In the genomic region with DNA sequence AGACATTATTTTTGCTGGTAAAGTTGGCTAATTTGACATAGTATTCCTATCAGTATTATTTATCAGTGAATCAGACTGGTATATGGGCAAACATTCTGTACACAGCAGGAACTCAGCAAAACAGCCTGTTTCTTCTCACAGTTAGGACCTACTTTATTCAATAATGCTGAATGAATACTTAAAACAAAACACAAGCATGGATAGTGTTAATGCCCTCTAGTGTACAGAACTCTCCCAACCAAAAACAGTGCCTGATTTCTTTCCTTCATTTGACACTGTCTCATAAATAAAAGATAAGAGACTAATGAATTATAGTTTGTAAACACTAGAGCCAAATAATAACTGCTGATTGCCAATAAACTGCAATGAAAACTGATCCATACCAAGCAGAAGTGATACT, we compare ENCODE assay signal across 2 cellular contexts.
TF ChIP-seq lines count a peak whose summit lies in the region.

No MANE protein-coding gene starts in this region.

TF ChIP-seq in SK-N-SH, 30 proteins besides CTCF, POLR2A, EP300 and RAD21 (continued from another document):
- no peak for TF ChIP-seq PBX3 (IDR thresholded peaks at IDR 0.05)

TF ChIP-seq in SK-N-SH treated with all-trans-retinoic acid at 6 μM for 48 hours, 23 proteins besides CTCF, POLR2A, EP300 and RAD21 (continued from another document):
- TF ChIP-seq, protein P1, sequence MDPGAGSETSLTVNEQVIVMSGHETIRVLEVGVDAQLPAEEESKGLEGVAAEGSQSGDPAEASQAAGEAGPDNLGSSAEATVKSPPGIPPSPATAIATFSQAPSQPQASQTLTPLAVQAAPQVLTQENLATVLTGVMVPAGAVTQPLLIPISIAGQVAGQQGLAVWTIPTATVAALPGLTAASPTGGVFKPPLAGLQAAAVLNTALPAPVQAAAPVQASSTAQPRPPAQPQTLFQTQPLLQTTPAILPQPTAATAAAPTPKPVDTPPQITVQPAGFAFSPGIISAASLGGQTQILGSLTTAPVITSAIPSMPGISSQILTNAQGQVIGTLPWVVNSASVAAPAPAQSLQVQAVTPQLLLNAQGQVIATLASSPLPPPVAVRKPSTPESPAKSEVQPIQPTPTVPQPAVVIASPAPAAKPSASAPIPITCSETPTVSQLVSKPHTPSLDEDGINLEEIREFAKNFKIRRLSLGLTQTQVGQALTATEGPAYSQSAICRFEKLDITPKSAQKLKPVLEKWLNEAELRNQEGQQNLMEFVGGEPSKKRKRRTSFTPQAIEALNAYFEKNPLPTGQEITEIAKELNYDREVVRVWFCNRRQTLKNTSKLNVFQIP (CRISPR knock-in tag; IDR thresholded peaks at IDR 0.05; ENCODE audit: borderline replicate concordance, low read depth), result no peak
- TF ChIP-seq ARNTL (CRISPR knock-in tag; IDR thresholded peaks at IDR 0.05; ENCODE audit: borderline replicate concordance, low read depth), result no peak
- no peak for TF ChIP-seq CSDC2 (CRISPR knock-in tag; IDR thresholded peaks at IDR 0.05)
- no peak for TF ChIP-seq ESRRG (CRISPR knock-in tag; IDR thresholded peaks at IDR 0.05)
- TF ChIP-seq, protein P2, sequence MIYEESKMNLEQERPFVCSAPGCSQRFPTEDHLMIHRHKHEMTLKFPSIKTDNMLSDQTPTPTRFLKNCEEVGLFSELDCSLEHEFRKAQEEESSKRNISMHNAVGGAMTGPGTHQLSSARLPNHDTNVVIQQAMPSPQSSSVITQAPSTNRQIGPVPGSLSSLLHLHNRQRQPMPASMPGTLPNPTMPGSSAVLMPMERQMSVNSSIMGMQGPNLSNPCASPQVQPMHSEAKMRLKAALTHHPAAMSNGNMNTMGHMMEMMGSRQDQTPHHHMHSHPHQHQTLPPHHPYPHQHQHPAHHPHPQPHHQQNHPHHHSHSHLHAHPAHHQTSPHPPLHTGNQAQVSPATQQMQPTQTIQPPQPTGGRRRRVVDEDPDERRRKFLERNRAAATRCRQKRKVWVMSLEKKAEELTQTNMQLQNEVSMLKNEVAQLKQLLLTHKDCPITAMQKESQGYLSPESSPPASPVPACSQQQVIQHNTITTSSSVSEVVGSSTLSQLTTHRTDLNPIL (CRISPR knock-in tag; IDR thresholded peaks at IDR 0.05; ENCODE audit: low read depth), result no peak
- TF ChIP-seq GLIS3 (CRISPR knock-in tag; IDR thresholded peaks at IDR 0.05), result no peak
- no peak for TF ChIP-seq ISL1 (CRISPR knock-in tag; IDR thresholded peaks at IDR 0.05)
- TF ChIP-seq SNAI2 (CRISPR knock-in tag; IDR thresholded peaks at IDR 0.05), result no peak
- TF ChIP-seq, protein P3, sequence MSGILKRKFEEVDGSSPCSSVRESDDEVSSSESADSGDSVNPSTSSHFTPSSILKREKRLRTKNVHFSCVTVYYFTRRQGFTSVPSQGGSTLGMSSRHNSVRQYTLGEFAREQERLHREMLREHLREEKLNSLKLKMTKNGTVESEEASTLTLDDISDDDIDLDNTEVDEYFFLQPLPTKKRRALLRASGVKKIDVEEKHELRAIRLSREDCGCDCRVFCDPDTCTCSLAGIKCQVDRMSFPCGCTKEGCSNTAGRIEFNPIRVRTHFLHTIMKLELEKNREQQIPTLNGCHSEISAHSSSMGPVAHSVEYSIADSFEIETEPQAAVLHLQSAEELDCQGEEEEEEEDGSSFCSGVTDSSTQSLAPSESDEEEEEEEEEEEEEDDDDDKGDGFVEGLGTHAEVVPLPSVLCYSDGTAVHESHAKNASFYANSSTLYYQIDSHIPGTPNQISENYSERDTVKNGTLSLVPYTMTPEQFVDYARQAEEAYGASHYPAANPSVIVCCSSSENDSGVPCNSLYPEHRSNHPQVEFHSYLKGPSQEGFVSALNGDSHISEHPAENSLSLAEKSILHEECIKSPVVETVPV (CRISPR knock-in tag; IDR thresholded peaks at IDR 0.05), result no peak
- no peak for TF ChIP-seq TCF4 (CRISPR knock-in tag; IDR thresholded peaks at IDR 0.05; ENCODE audit: borderline replicate concordance)
